In the genomic region with DNA sequence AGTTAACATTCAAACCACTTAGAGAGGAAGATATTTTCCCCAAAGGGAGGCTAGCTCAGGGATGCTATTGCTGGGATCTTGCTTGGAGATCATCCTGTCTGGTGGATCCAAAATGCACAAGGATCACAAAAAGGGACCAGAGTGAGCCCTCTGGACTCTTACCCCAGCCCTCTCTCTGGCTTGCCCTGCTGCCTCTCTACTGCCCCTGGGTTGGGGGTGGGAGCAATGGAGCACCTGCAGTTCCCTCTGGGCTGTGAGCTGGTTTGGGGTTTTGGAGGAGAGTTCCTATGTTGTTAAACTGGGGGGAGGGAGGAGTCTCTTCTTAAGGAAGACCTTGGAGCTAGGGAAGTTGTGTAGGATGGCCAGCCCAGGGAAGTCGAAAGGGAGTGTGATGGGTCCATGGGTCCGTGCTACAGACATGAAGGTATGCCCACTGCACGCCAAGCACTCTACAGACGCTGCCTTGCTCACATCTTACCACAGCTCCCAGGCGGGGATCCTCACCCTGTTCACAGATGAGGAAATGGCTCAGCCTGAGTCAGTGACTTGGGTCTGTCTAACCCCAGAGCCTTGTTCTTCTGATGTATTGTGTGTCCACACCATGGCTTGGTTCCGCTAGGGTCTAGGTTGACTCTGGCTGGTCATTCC, we compare ENCODE assay signal across 8 cellular contexts. TPM values are rescaled to one million over a fixed set of nuclear protein-coding genes. Genes with fewer than 3 reads are reported as not detected.
DNase-seq lines count a peak whose midpoint lies in the region; ATAC-seq and TF ChIP-seq lines count a peak whose summit lies in the region.

No MANE protein-coding gene starts in this region.

- DNase-seq in breast epithelium (ENCODE audit: low spot score in 2 of 2), result no peak
- no peak for DNase-seq in MCF 10A (ENCODE audit: unreplicated experiment)
- DNase-seq in activated naive CD8-positive, alpha-beta T cell treated with anti-CD3 and anti-CD28 coated beads, Interleukin-2, amount 10 ng/mL, durations not matched to agents 7 days and 5 days, result no peak
- peak; percentile 75 for DNase-seq in natural killer cell treated with Interleukin-12 subunit alpha and Interleukin-12 subunit beta and Interleukin-15 and Interleukin-18, amount 100 ng/mL, for 72 hours (ENCODE audit: low spot score)
- no peak for DNase-seq in uterus
- DNase-seq in SHP77 treated with DMSO at 0.1 percent for 48 hours (lab: John Stamatoyannopoulos, UW), result no peak
- no peak for DNase-seq in NCI-H748 (lab: John Stamatoyannopoulos, UW; ENCODE audit: unreplicated experiment)
- DNase-seq in COLO829 (ENCODE audit: low spot score), result no peak

- peaks cover 0 to 3% of the 10 kb centered on the region in 2 donors for H3K27me3 ChIP-seq in breast epithelium
- no peaks in the 10 kb centered on the region for H3K27me3 ChIP-seq in uterus

- peaks cover 6% of the 10 kb centered on the region for H3K36me3 Mint-ChIP-seq in MCF 10A (ENCODE audit: insufficient read depth, unreplicated experiment)
- peaks cover 41% of the 10 kb centered on the region for H3K36me3 Mint-ChIP-seq in activated naive CD8-positive, alpha-beta T cell treated with anti-CD3 and anti-CD28 coated beads, Interleukin-2, amount 10 ng/mL, durations not matched to agents 7 days and 5 days
- H3K36me3 Mint-ChIP-seq in natural killer cell treated with Interleukin-12 subunit alpha and Interleukin-12 subunit beta and Interleukin-15 and Interleukin-18, amount 100 ng/mL, for 72 hours, result peaks cover 29% of the 10 kb centered on the region

- ATAC-seq in activated naive CD8-positive, alpha-beta T cell treated with anti-CD3 and anti-CD28 coated beads, Interleukin-2, amount 10 ng/mL, durations not matched to agents 7 days and 5 days (ENCODE audit: low read depth), result peak; percentile 10
- peak; percentile 43 to 45 for ATAC-seq in natural killer cell treated with Interleukin-12 subunit alpha and Interleukin-12 subunit beta and Interleukin-15 and Interleukin-18, amount 100 ng/mL, for 72 hours

- peak overlapping the region in 2 of 3 donors; percentile 76 to 77 for H3K4me3 ChIP-seq in breast epithelium
- no peak overlapping the region for H3K4me3 ChIP-seq in uterus

- TF ChIP-seq CTCF in breast epithelium (IDR thresholded peaks at IDR 0.05) (no peak), MCF 10A (IDR thresholded peaks at IDR 0.05; ENCODE audit: unreplicated experiment) (no peak), uterus (IDR thresholded peaks at IDR 0.05) (no peak)

- H3K4me1 ChIP-seq in breast epithelium, result peaks cover 0 to 7% of the 10 kb centered on the region in 2 donors
- H3K4me1 ChIP-seq in uterus, result peaks cover 2 to 24% of the 10 kb centered on the region in 2 donors

- no peak overlapping the region for H3K27ac Mint-ChIP-seq in MCF 10A (ENCODE audit: low read depth, unreplicated experiment)
- H3K27ac Mint-ChIP-seq in activated naive CD8-positive, alpha-beta T cell treated with anti-CD3 and anti-CD28 coated beads, Interleukin-2, amount 10 ng/mL, durations not matched to agents 7 days and 5 days, result peak overlapping the region; percentile 92
- peak overlapping the region; percentile 81 to 100 for H3K27ac Mint-ChIP-seq in natural killer cell treated with Interleukin-12 subunit alpha and Interleukin-12 subunit beta and Interleukin-15 and Interleukin-18, amount 100 ng/mL, for 72 hours

- POLR2A ChIA-PET in MCF 10A (lab: Yijun Ruan, JAX), result interaction anchor here (0.6 kb wide), 1 partner anchor 89 kb away, joined by 3 read pairs; the partner anchor contains the start of gene YPEL5
- POLR2A ChIA-PET in activated naive CD8-positive, alpha-beta T cell treated with anti-CD3 and anti-CD28 coated beads, Interleukin-2, amount 10 ng/mL, durations not matched to agents 7 days and 5 days (lab: Charles Lee), result interaction anchor here (0.9 to 10.1 kb wide), 6 partner anchors 8 to 212 kb away, joined by 3 to 123 read pairs (median 24); no protein-coding TSS in a partner anchor

- no peaks in the 10 kb centered on the region for H3K36me3 ChIP-seq in breast epithelium
- H3K36me3 ChIP-seq in uterus, result no peaks in the 10 kb centered on the region

- peaks cover 18% of the 10 kb centered on the region for H3K4me1 Mint-ChIP-seq in MCF 10A (ENCODE audit: insufficient read depth, unreplicated experiment)
- H3K4me1 Mint-ChIP-seq in activated naive CD8-positive, alpha-beta T cell treated with anti-CD3 and anti-CD28 coated beads, Interleukin-2, amount 10 ng/mL, durations not matched to agents 7 days and 5 days, result peaks cover 61% of the 10 kb centered on the region
- H3K4me1 Mint-ChIP-seq in natural killer cell treated with Interleukin-12 subunit alpha and Interleukin-12 subunit beta and Interleukin-15 and Interleukin-18, amount 100 ng/mL, for 72 hours (ENCODE audit: low read depth in 2 of 2), result peaks cover 66 to 71% of the 10 kb centered on the region in 2 donors

- peak overlapping the region; percentile 68 to 91 for H3K27ac ChIP-seq in breast epithelium
- H3K27ac ChIP-seq in uterus, result peak overlapping the region; percentile 70 to 85

- intact Hi-C loops in breast epithelium (cut with DNase I; ENCODE audit: low total_unique reads) (loop anchor here (10.0 kb wide), 1 partner anchor 210 kb away; the partner anchor contains the start of gene LCLAT1), MCF 10A (cut with micrococcal nuclease) (loop anchor here (10.0 kb wide), 1 partner anchor 210 kb away; the partner anchor contains the start of gene LCLAT1), uterus (cut with DNase I; ENCODE audit: low total_unique reads) (no loop called here)

- H3K27me3 Mint-ChIP-seq in MCF 10A (ENCODE audit: insufficient read depth, unreplicated experiment), result no peaks in the 10 kb centered on the region
- H3K27me3 Mint-ChIP-seq in activated naive CD8-positive, alpha-beta T cell treated with anti-CD3 and anti-CD28 coated beads, Interleukin-2, amount 10 ng/mL, durations not matched to agents 7 days and 5 days, result peaks cover 2% of the 10 kb centered on the region
- H3K27me3 Mint-ChIP-seq in natural killer cell treated with Interleukin-12 subunit alpha and Interleukin-12 subunit beta and Interleukin-15 and Interleukin-18, amount 100 ng/mL, for 72 hours, result no peaks in the 10 kb centered on the region

- no TSS peak for BruUV-seq in MCF 10A (replicated peaks; lab: Mats Ljungman, UMichigan)

- CTCF ChIA-PET in MCF 10A (lab: Yijun Ruan, JAX), result interaction anchor here (0.6 to 2.4 kb wide), 5 partner anchors 10 to 1654 kb away, joined by 3 to 6 read pairs (median 3); no protein-coding TSS in a partner anchor

- H3K4me3 Mint-ChIP-seq in MCF 10A (ENCODE audit: unreplicated experiment), result no peak overlapping the region
- H3K4me3 Mint-ChIP-seq in activated naive CD8-positive, alpha-beta T cell treated with anti-CD3 and anti-CD28 coated beads, Interleukin-2, amount 10 ng/mL, durations not matched to agents 7 days and 5 days, result peak overlapping the region; percentile 90
- peak overlapping the region; percentile 95 for H3K4me3 Mint-ChIP-seq in natural killer cell treated with Interleukin-12 subunit alpha and Interleukin-12 subunit beta and Interleukin-15 and Interleukin-18, amount 100 ng/mL, for 72 hours

- H3K9me3 Mint-ChIP-seq in MCF 10A (ENCODE audit: unreplicated experiment), result no peaks in the 10 kb centered on the region
- no peaks in the 10 kb centered on the region for H3K9me3 Mint-ChIP-seq in activated naive CD8-positive, alpha-beta T cell treated with anti-CD3 and anti-CD28 coated beads, Interleukin-2, amount 10 ng/mL, durations not matched to agents 7 days and 5 days
- H3K9me3 Mint-ChIP-seq in natural killer cell treated with Interleukin-12 subunit alpha and Interleukin-12 subunit beta and Interleukin-15 and Interleukin-18, amount 100 ng/mL, for 72 hours, result no peaks in the 10 kb centered on the region

- TF ChIP-seq POLR2A in breast epithelium (IDR thresholded peaks at IDR 0.05), result no peak
- no peak for TF ChIP-seq POLR2A in uterus (IDR thresholded peaks at IDR 0.05)

- H3K9me3 ChIP-seq in breast epithelium, result no peaks in the 10 kb centered on the region
- H3K9me3 ChIP-seq in uterus, result no peaks in the 10 kb centered on the region

RNA-seq across cellular contexts. Expression of gene LBH, which starts 3.8 kb away (rescaled TPM):
- total RNA-seq in breast epithelium (100 to 1,000 TPM in 1 of 3 donors, 10 to 100 TPM in 2; 18.2 to 153 (median 87.2) TPM), MCF 10A (2022) (1.1 and 1.7 TPM in 2 replicates), uterus (10 to 100 TPM; 30.7 to 94.3 (median 64.5) TPM)
- total RNA-seq in activated naive CD8-positive, alpha-beta T cell treated with anti-CD3 and anti-CD28 coated beads, Interleukin-2, amount 10 ng/mL, durations not matched to agents 7 days and 5 days, result 100 to 1,000 TPM; 169 to 186 TPM
- total RNA-seq in natural killer cell treated with Interleukin-12 subunit alpha and Interleukin-12 subunit beta and Interleukin-15 and Interleukin-18, amount 100 ng/mL, for 72 hours, result 1,000 to 10,000 TPM in 1 of 2 donors, 100 to 1,000 TPM in 1; 206 to 1,155 TPM

Comparison
In these comparisons a context has a peak if more than half of its experiments do, and no peak if none do; other contexts are left out.
1. H3K4me3 ChIP-seq: peak in breast epithelium (2 of 3); none in uterus (0 of 2).